Comparison of ENCODE assay signal across 30 cellular contexts in the genomic region with DNA sequence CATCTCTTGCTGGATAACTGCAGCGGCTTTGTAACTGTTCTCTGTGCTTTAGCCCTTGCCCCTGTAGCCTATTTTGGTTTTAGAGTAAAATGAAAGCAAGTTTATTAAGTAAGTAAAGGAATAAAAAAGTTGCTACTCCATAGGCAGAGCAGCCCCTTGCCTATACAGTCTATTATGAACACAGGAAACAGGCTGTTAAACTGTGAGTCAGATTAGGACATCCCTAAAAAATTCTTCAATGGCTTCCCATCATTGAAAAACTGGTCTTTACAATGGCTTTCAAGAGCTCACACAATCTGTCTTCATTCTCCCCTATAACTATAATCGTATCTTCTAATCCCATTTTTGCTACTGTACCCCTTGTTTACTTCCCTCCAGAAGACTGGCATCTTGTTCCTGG.
"Had no signal": no experiment of that assay in that cellular context is flagged by ENCODE, and none has a peak within 500 bp of the region (broad histone marks: within the 10 kb centered on the region; RNA-seq: fewer than 3 reads in every experiment).

No MANE protein-coding gene starts in this region.

- H3K27ac Mint-ChIP-seq: activated B cell treated with CpG ODN at 0.5 μM for 24 hours; activated CD4-positive, alpha-beta T cell treated with anti-CD3 and anti-CD28 coated beads, Interleukin-2, amount 10 ng/mL, durations not matched to agents 24 days and 14 days; activated CD8-positive, alpha-beta memory T cell treated with anti-CD3 and anti-CD28 coated beads, Interleukin-2, amount 10 ng/mL, durations not matched to agents 7 days and 5 days; activated naive CD4-positive, alpha-beta T cell treated with anti-CD3 and anti-CD28 coated beads, Interleukin-2, amount 50 U/mL, for 24 hours; activated T-cell treated with anti-CD3 and anti-CD28 coated beads, Interleukin-2, amount 50 U/mL, for 24 hours; activated T-helper 1 cell treated with anti-CD3 and anti-CD28 coated beads, Interleukin-12 subunit alpha, Interleukin-12 subunit beta, Interleukin-2, Interleukin-4 antibody, amounts not matched to agents 30 ng/mL and 10 ng/mL and 1 ng/mL, durations not matched to agents 14 hours and 24 hours and 36 hours; T-helper 17 cell had no signal

- ATAC-seq: activated CD8-positive, alpha-beta memory T cell treated with anti-CD3 and anti-CD28 coated beads, Interleukin-2, amount 10 ng/mL, durations not matched to agents 7 days and 5 days; body of pancreas; PC-3; SK-N-SH treated with all-trans-retinoic acid at 6 μM for 48 hours; T-helper 17 cell had no signal

- DNase-seq: activated B cell treated with CpG ODN at 0.5 μM for 24 hours; activated CD4-positive, alpha-beta T cell treated with anti-CD3 and anti-CD28 coated beads for 1 hour; activated CD4-positive, alpha-beta T cell treated with anti-CD3 and anti-CD28 coated beads, Interleukin-2, amount 10 ng/mL, durations not matched to agents 24 days and 14 days; activated CD4-positive, alpha-beta T cell treated with anti-CD3 and anti-CD28 coated beads, Interleukin-2, amount 50 U/mL, for 48 hours; activated CD8-positive, alpha-beta memory T cell treated with anti-CD3 and anti-CD28 coated beads, Interleukin-2, amount 10 ng/mL, durations not matched to agents 7 days and 5 days; activated effector memory CD4-positive, alpha-beta T cell treated with Interleukin-2 at 50 U/mL for 16 hours; activated naive CD4-positive, alpha-beta T cell; activated T-cell treated with anti-CD3 and anti-CD28 coated beads, Interleukin-2, amount 50 U/mL, for 24 hours; aorta; body of pancreas; central memory CD4-positive, alpha-beta T cell; MG63; MV-4-11; NCI-H1092 treated with DMSO at 0.1 percent for 48 hours; NCI-H1417 treated with DMSO at 0.1 percent for 48 hours; NCI-H1694; NCI-H2029 treated with DMSO at 0.1 percent for 48 hours; NCI-H345; NCI-H510A; NCI-H526 treated with DMSO at 0.1 percent for 48 hours; NCI-H82; NK-92 treated with Interleukin-12 subunit alpha and Interleukin-12 subunit beta, amount 100 ng/mL, for 24 hours; PC-3; SHP77; T-helper 17 cell; T-helper 9 cell had no signal

- H3K4me3 Mint-ChIP-seq: activated B cell treated with CpG ODN at 0.5 μM for 24 hours; activated CD4-positive, alpha-beta T cell treated with anti-CD3 and anti-CD28 coated beads, Interleukin-2, amount 10 ng/mL, durations not matched to agents 24 days and 14 days; activated CD8-positive, alpha-beta memory T cell treated with anti-CD3 and anti-CD28 coated beads, Interleukin-2, amount 10 ng/mL, durations not matched to agents 7 days and 5 days; activated naive CD4-positive, alpha-beta T cell treated with anti-CD3 and anti-CD28 coated beads, Interleukin-2, amount 50 U/mL, for 24 hours; activated T-cell treated with anti-CD3 and anti-CD28 coated beads, Interleukin-2, amount 50 U/mL, for 24 hours; activated T-helper 1 cell treated with anti-CD3 and anti-CD28 coated beads, Interleukin-12 subunit alpha, Interleukin-12 subunit beta, Interleukin-2, Interleukin-4 antibody, amounts not matched to agents 30 ng/mL and 10 ng/mL and 1 ng/mL, durations not matched to agents 14 hours and 24 hours and 36 hours; T-helper 17 cell had no signal

- H3K4me1 ChIP-seq: body of pancreas, SJSA1 had no signal

- H3K4me1 Mint-ChIP-seq: activated CD8-positive, alpha-beta memory T cell treated with anti-CD3 and anti-CD28 coated beads, Interleukin-2, amount 10 ng/mL, durations not matched to agents 7 days and 5 days; activated naive CD4-positive, alpha-beta T cell treated with anti-CD3 and anti-CD28 coated beads, Interleukin-2, amount 50 U/mL, for 24 hours had no signal

- H3K27me3 Mint-ChIP-seq: activated B cell treated with CpG ODN at 0.5 μM for 24 hours; activated CD4-positive, alpha-beta T cell treated with anti-CD3 and anti-CD28 coated beads, Interleukin-2, amount 10 ng/mL, durations not matched to agents 24 days and 14 days; activated CD8-positive, alpha-beta memory T cell treated with anti-CD3 and anti-CD28 coated beads, Interleukin-2, amount 10 ng/mL, durations not matched to agents 7 days and 5 days; activated naive CD4-positive, alpha-beta T cell treated with anti-CD3 and anti-CD28 coated beads, Interleukin-2, amount 50 U/mL, for 24 hours; activated T-cell treated with anti-CD3 and anti-CD28 coated beads, Interleukin-2, amount 50 U/mL, for 24 hours; T-helper 17 cell had no signal

- H3K9me3 Mint-ChIP-seq: activated naive CD4-positive, alpha-beta T cell treated with anti-CD3 and anti-CD28 coated beads, Interleukin-2, amount 50 U/mL, for 24 hours had no signal

- H3K4me3 ChIP-seq: body of pancreas, MG63, SJSA1 had no signal

- H3K36me3 ChIP-seq: MG63, SJSA1 had no signal

- H3K27me3 ChIP-seq: body of pancreas, MG63, SJSA1 had no signal

- H3K9me3 ChIP-seq: body of pancreas, MG63, SJSA1 had no signal

- H3K27ac ChIP-seq: body of pancreas, SJSA1 had no signal
